ENCODE assay signal across 11 cellular contexts in genomic region chr9:6243746-6244145, GRCh38. TPM values are rescaled to one million over a fixed set of nuclear protein-coding genes. Genes with fewer than 3 reads are reported as not detected.
DNase-seq lines count a peak whose midpoint lies in the region; ATAC-seq, FAIRE-seq and TF ChIP-seq lines count a peak whose summit lies in the region.
"Had no signal": no experiment of that assay in that cellular context is flagged by ENCODE, and none has a peak within 500 bp of the region (broad histone marks: within the 10 kb centered on the region; RNA-seq: fewer than 3 reads in every experiment).

No MANE protein-coding gene starts in this region.

- DNase-seq in GM18507 (ENCODE audit: extremely low spot score, insufficient read length, low read depth) (peak; percentile 17), foreskin keratinocyte (peak in 1 of 2 donors; percentile 80), tibial nerve (ENCODE audit: low spot score in 2 of 2) (no peak), NCI-H146 treated with DMSO at 0.1 percent for 48 hours (lab: John Stamatoyannopoulos, UW; ENCODE audit: unreplicated experiment) (no peak), UCSD-AML1 (lab: John Stamatoyannopoulos, UW; ENCODE audit: unreplicated experiment) (no peak), NCI-H187 (lab: John Stamatoyannopoulos, UW) (no peak)
- DNase-seq: NCI-H1930, upper lobe of left lung had no signal

- H3K27me3 ChIP-seq in foreskin keratinocyte (no peaks in the 10 kb centered on the region), tibial nerve (no peaks in the 10 kb centered on the region)
- H3K27me3 ChIP-seq: upper lobe of left lung had no signal

- H3K36me3 ChIP-seq in tibial nerve: peaks cover 0 to 8% (median 0%) of the 10 kb centered on the region in 3 donors

- ATAC-seq in GM21390 (IDR thresholded peaks at IDR 0.05; ENCODE audit: unreplicated experiment): peak; percentile 84
- peak; percentile 93 for ATAC-seq in HG03378 (IDR thresholded peaks at IDR 0.05; ENCODE audit: unreplicated experiment)
- ATAC-seq in foreskin keratinocyte: peak; percentile 73

- TF ChIP-seq EP300 in tibial nerve (IDR thresholded peaks at IDR 0.05): no peak

- H3K4me3 ChIP-seq in tibial nerve: no peak overlapping the region
- H3K4me3 ChIP-seq: upper lobe of left lung had no signal

- no peak for TF ChIP-seq POLR2A in tibial nerve (IDR thresholded peaks at IDR 0.05)

- no peak for TF ChIP-seq CTCF in foreskin keratinocyte (conservative IDR thresholded peaks at IDR 0.05)
- TF ChIP-seq CTCF in tibial nerve (IDR thresholded peaks at IDR 0.05): no peak

- H3K27ac ChIP-seq in foreskin keratinocyte (peak overlapping the region; percentile 22), tibial nerve (no peak overlapping the region)
- H3K27ac ChIP-seq: parathyroid adenoma, upper lobe of left lung had no signal

- H3K9me3 ChIP-seq in tibial nerve: no peaks in the 10 kb centered on the region
- H3K9me3 ChIP-seq: upper lobe of left lung had no signal

- peak; percentile 80 for FAIRE-seq in GM18507 (lab: Jason Lieb, UNC)

- H3K4me1 ChIP-seq in foreskin keratinocyte (peaks cover 33% of the 10 kb centered on the region), tibial nerve (no peaks in the 10 kb centered on the region)
- H3K4me1 ChIP-seq: parathyroid adenoma, upper lobe of left lung had no signal

RNA-seq across cellular contexts. Expression of gene IL33, which starts 28.1 kb away (rescaled TPM):
- 0.44 and 0.67 TPM in 2 replicates for total RNA-seq in foreskin keratinocyte
- 0.27 and 0.51 TPM in 2 replicates for polyA plus RNA-seq in foreskin keratinocyte
- total RNA-seq in tibial nerve: 10 to 100 TPM; 10.3 to 25.5 (median 20.8) TPM
